ENCODE assay signal across 9 cellular contexts in genomic region chr10:17375936-17376584, GRCh38.
A peak's percentile ranks its signal among the peaks of the same experiment; 100 is the strongest.
DNase-seq lines count a peak whose midpoint lies in the region; ATAC-seq, FAIRE-seq and TF ChIP-seq lines count a peak whose summit lies in the region.
"Had no signal": no experiment of that assay in that cellular context is flagged by ENCODE, and none has a peak within 500 bp of the region (broad histone marks: within the 10 kb centered on the region; RNA-seq: fewer than 3 reads in every experiment).

No MANE protein-coding gene starts in this region.

- intact Hi-C loops in endothelial cell of umbilical vein (cut with micrococcal nuclease): loop anchor here (1.0 kb wide), 1 partner anchor 548 kb away; no protein-coding TSS in a partner anchor

- no peak for TF ChIP-seq RAD21 in SK-N-SH (IDR thresholded peaks at IDR 0.05; ENCODE audit: low read length)

- BruUV-seq in endothelial cell of umbilical vein (replicated peaks; lab: Mats Ljungman, UMichigan): no TSS peak

- no peaks in the 10 kb centered on the region for H3K27me3 ChIP-seq in SK-N-SH (ENCODE audit: insufficient read depth)
- H3K27me3 ChIP-seq in endothelial cell of umbilical vein (ENCODE audit: control insufficient read depth in 2 of 2, insufficient read depth in 2 of 2, low read length in 2 of 2): no peaks in the 10 kb centered on the region

- no peak for ATAC-seq in SK-N-SH treated with all-trans-retinoic acid at 6 μM for 48 hours

- dilution Hi-C loops in endothelial cell of umbilical vein (cut with MboI; ENCODE audit: extremely low pct_ligation_motif_present, low sequenced_read_pairs): no loop called here

- no peaks in the 10 kb centered on the region for H3K9me1 ChIP-seq in endothelial cell of umbilical vein (replicated peaks; ENCODE audit: control insufficient read depth, extremely low read depth, insufficient read depth, low read length)

- no peaks in the 10 kb centered on the region for H3F3A ChIP-seq in SK-N-SH (replicated peaks; ENCODE audit: insufficient read depth)

- TF ChIP-seq POLR2A in endothelial cell of umbilical vein (IDR thresholded peaks at IDR 0.05; ENCODE audit: low read depth, low read length): no peak

- no peak overlapping the region for H3K4me2 ChIP-seq in SK-N-SH
- no peak overlapping the region for H3K4me2 ChIP-seq in endothelial cell of umbilical vein (ENCODE audit: insufficient read depth, low read length)

- DNase-seq in SK-N-SH (peak; percentile 16), RPMI7951 (ENCODE audit: low read depth) (peak; percentile 37), endothelial cell of umbilical vein (ENCODE audit: low read depth, low spot score) (peak; percentile 2), NCI-H345 (lab: John Stamatoyannopoulos, UW) (no peak), ureter (ENCODE audit: low spot score) (no peak), medulla oblongata (ENCODE audit: extremely low spot score) (no peak)
- DNase-seq in stimulated activated CD8-positive, alpha-beta memory T cell treated with anti-CD3 and anti-CD28 coated beads, Interleukin-4, amount 100 ng/mL, for 48 hours: peak; percentile 74

- H3K36me3 ChIP-seq in SK-N-SH (replicated peaks in 1 of 2; ENCODE audit: control insufficient read depth in 1 of 2, insufficient read depth in 2 of 2, low read length in 1 of 2) (no peaks in the 10 kb centered on the region), endothelial cell of umbilical vein (ENCODE audit: control insufficient read depth in 2 of 2, extremely low read depth in 1 of 2, insufficient read depth in 2 of 2, low read length in 2 of 2) (no peaks in the 10 kb centered on the region)

- H2AFZ ChIP-seq in SK-N-SH (ENCODE audit: low read depth) (no peak overlapping the region), endothelial cell of umbilical vein (ENCODE audit: low read depth, low read length) (no peak overlapping the region)

- no peaks in the 10 kb centered on the region for H4K20me1 ChIP-seq in SK-N-SH (ENCODE audit: insufficient read depth)
- H4K20me1 ChIP-seq in endothelial cell of umbilical vein (replicated peaks; ENCODE audit: control insufficient read depth, extremely low read depth, insufficient read depth, low read length): no peaks in the 10 kb centered on the region

- H3K4me1 ChIP-seq in SK-N-SH (ENCODE audit: control insufficient read depth in 1 of 2, insufficient read depth in 2 of 2, low read depth in 1 of 2, low read length in 1 of 2) (no peaks in the 10 kb centered on the region), endothelial cell of umbilical vein (ENCODE audit: control insufficient read depth, extremely low read depth, insufficient read depth, low read length) (no peaks in the 10 kb centered on the region)

- H3K9ac ChIP-seq in SK-N-SH: no peak overlapping the region
- no peak overlapping the region for H3K9ac ChIP-seq in endothelial cell of umbilical vein (replicated peaks; ENCODE audit: extremely low read depth, insufficient read depth, low read length)

- TF ChIP-seq EP300 in SK-N-SH (IDR thresholded peaks at IDR 0.05; ENCODE audit: borderline replicate concordance in 1 of 2, low read depth in 1 of 2, low read length in 1 of 2): no peak

- TF ChIP-seq CTCF in SK-N-SH (IDR thresholded peaks at IDR 0.05) (peak; percentile 60), endothelial cell of umbilical vein (IDR thresholded peaks at IDR 0.05; ENCODE audit: extremely low read depth in 1 of 2, insufficient read depth in 1 of 2, low read depth in 1 of 2, low read length in 2 of 2) (peak; percentile 41 to 71)

- 84% methylated on average over 10 of the region's 10 CpGs for WGBS in SK-N-SH (ENCODE audit: low lambda C conversion rate)

- no peaks in the 10 kb centered on the region for H3K79me2 ChIP-seq in SK-N-SH (ENCODE audit: insufficient read depth)
- H3K79me2 ChIP-seq in endothelial cell of umbilical vein (ENCODE audit: control insufficient read depth, insufficient read depth, low read length): no peaks in the 10 kb centered on the region

- H3K4me3 ChIP-seq in SK-N-SH (ENCODE audit: low read depth in 2 of 2, low read length in 1 of 2): peak overlapping the region in 1 of 2 experiments; percentile 21; a peak in 1 of 4 replicates
- H3K4me3 ChIP-seq in endothelial cell of umbilical vein (replicated peaks in 1 of 3; ENCODE audit: insufficient read depth in 1 of 3, low read depth in 1 of 3, low read length in 3 of 3): no peak overlapping the region
- H3K4me3 ChIP-seq: SK-N-MC had no signal

- CTCF ChIA-PET in SK-N-SH (lab: Yijun Ruan, JAX): interaction anchor here (0.6 to 2.4 kb wide), 18 partner anchors 9 to 1473 kb away, joined by 3 to 12 read pairs (median 4); no protein-coding TSS in a partner anchor
- CTCF ChIA-PET in endothelial cell of umbilical vein (lab: Charles Lee): interaction anchor here (0.6 to 3.2 kb wide), 20 partner anchors 9 to 1560 kb away, joined by 3 to 30 read pairs (median 4); no protein-coding TSS in a partner anchor

- FAIRE-seq in endothelial cell of umbilical vein (lab: Jason Lieb, UNC): no peak

- H3K27ac ChIP-seq in SK-N-SH (ENCODE audit: low read depth in 2 of 2, low read length in 1 of 2): no peak overlapping the region
- no peak overlapping the region for H3K27ac ChIP-seq in endothelial cell of umbilical vein (ENCODE audit: insufficient read depth, low read depth, low read length)
- H3K27ac ChIP-seq: SK-N-MC had no signal

- no peaks in the 10 kb centered on the region for H3K9me2 ChIP-seq in SK-N-SH

- POLR2A ChIA-PET in SK-N-SH (lab: Yijun Ruan, JAX) (no interaction called here), endothelial cell of umbilical vein (lab: Charles Lee) (no interaction called here)

- no peaks in the 10 kb centered on the region for H3K9me3 ChIP-seq in SK-N-SH
- no peaks in the 10 kb centered on the region for H3K9me3 ChIP-seq in endothelial cell of umbilical vein (replicated peaks; ENCODE audit: control insufficient read depth, insufficient read depth, low read length)

TF ChIP-seq in SK-N-SH, 30 proteins besides CTCF, POLR2A, EP300 and RAD21 (continues in another document):
- TF ChIP-seq YY1 (IDR thresholded peaks at IDR 0.05; ENCODE audit: low read depth) (no peak), TAF1 (IDR thresholded peaks at IDR 0.05; ENCODE audit: borderline replicate concordance, low read depth, low read length) (no peak), ZBTB33 (IDR thresholded peaks at IDR 0.05; ENCODE audit: borderline replicate concordance, low read depth) (no peak), MXI1 (IDR thresholded peaks at IDR 0.05; ENCODE audit: low read depth, low read length) (no peak), JUND (IDR thresholded peaks at IDR 0.05) (no peak)

TF ChIP-seq in SK-N-SH treated with all-trans-retinoic acid at 6 μM for 48 hours, 23 proteins besides CTCF, POLR2A, EP300 and RAD21 (continues in another document):
- TF ChIP-seq TOX (CRISPR knock-in tag; IDR thresholded peaks at IDR 0.05; ENCODE audit: borderline replicate concordance) (no peak), RARB (CRISPR knock-in tag; IDR thresholded peaks at IDR 0.05) (no peak), ESRRG (CRISPR knock-in tag; IDR thresholded peaks at IDR 0.05) (no peak), ZNF70 (CRISPR knock-in tag; IDR thresholded peaks at IDR 0.05) (no peak), ZC3H10 (CRISPR knock-in tag; IDR thresholded peaks at IDR 0.05) (no peak), ZNF565 (CRISPR knock-in tag; conservative IDR thresholded peaks at IDR 0.05; ENCODE audit: low read depth) (no peak), CREB5 (CRISPR knock-in tag; IDR thresholded peaks at IDR 0.05; ENCODE audit: low read depth) (no peak)

TF ChIP-seq in endothelial cell of umbilical vein, 7 proteins besides CTCF, POLR2A, EP300 and RAD21:
- TF ChIP-seq FOS (IDR thresholded peaks at IDR 0.05; ENCODE audit: borderline replicate concordance, insufficient read depth, low read length) (no peak), MAX (IDR thresholded peaks at IDR 0.05; ENCODE audit: insufficient read depth, insufficient read length) (no peak), GATA2 (IDR thresholded peaks at IDR 0.05; ENCODE audit: insufficient read depth, insufficient read length, low read depth, low read length) (no peak), MYC (IDR thresholded peaks at IDR 0.05; ENCODE audit: low read depth, low read length) (no peak), EZH2 (IDR thresholded peaks at IDR 0.05; ENCODE audit: borderline replicate concordance, low read depth, low read length, severe bottlenecking) (no peak), JUN (IDR thresholded peaks at IDR 0.05; ENCODE audit: borderline replicate concordance, insufficient read depth, insufficient read length, low read depth) (no peak), POLR2AphosphoS5 (IDR thresholded peaks at IDR 0.05; ENCODE audit: insufficient read depth, low read depth, low read length) (no peak)

Comparison
In these comparisons a context has a peak if more than half of its experiments do, and no peak if none do; other contexts are left out.
1. DNase-seq: peak in SK-N-SH (single experiment), RPMI7951 (single experiment), endothelial cell of umbilical vein (single experiment) and stimulated activated CD8-positive, alpha-beta memory T cell treated with anti-CD3 and anti-CD28 coated beads, Interleukin-4, amount 100 ng/mL, for 48 hours (single experiment); none in NCI-H345 (single experiment), ureter (single experiment) and medulla oblongata (single experiment).